9 cellular contexts compared by ENCODE assay signal in the genomic region with DNA sequence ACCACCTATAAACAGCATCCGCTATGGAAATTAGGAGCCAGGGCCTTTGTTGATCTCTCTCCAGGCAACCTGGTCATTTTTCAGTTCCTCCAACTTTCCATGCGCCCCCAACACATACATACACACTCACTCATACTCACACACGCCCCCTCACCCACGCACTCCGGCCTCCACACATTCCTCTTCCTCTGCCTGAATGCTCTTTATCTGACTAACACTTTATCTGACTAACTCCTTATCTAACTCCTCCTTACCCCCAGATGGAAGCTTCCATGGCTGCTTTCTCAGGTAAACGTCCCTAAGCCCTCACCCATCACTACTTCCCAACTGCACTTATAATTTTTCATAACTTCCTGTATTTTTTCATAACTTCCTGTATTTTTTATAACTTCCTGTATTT. TPM values are rescaled to one million over a fixed set of nuclear protein-coding genes. Genes with fewer than 3 reads are reported as not detected.
A peak's percentile ranks its signal among the peaks of the same experiment; 100 is the strongest.
DNase-seq lines count a peak whose midpoint lies in the region; ATAC-seq and TF ChIP-seq lines count a peak whose summit lies in the region.
"Had no signal": no experiment of that assay in that cellular context is flagged by ENCODE, and none has a peak within 500 bp of the region (broad histone marks: within the 10 kb centered on the region; RNA-seq: fewer than 3 reads in every experiment).

No MANE protein-coding gene starts in this region.

- peak overlapping the region; percentile 70 for H3K4me3 Mint-ChIP-seq in activated T-helper 17 cell treated with anti-CD3 and anti-CD28 coated beads, Interleukin-2, amount 50 U/mL, for 72 hours
- H3K4me3 Mint-ChIP-seq in progenitor cell of endocrine pancreas (ENCODE audit: low read depth): no peak overlapping the region

- TF ChIP-seq CTCF in AG10803 (conservative IDR thresholded peaks at IDR 0.05; ENCODE audit: low read length): no peak
- TF ChIP-seq CTCF in progenitor cell of endocrine pancreas (IDR thresholded peaks at IDR 0.05; ENCODE audit: unreplicated experiment): no peak

- DNase-seq in AG10803 (ENCODE audit: low read depth): peak; percentile 74
- DNase-seq in MV-4-11 (lab: John Stamatoyannopoulos, UW): peak; percentile 44
- DNase-seq in lung microvascular endothelial cell (ENCODE audit: low read depth in 2 of 2): peak; percentile 36 to 42
- no peak for DNase-seq in progenitor cell of endocrine pancreas (ENCODE audit: low spot score, unreplicated experiment)
- DNase-seq in NCI-H82 (lab: John Stamatoyannopoulos, UW): no peak
- DNase-seq in iPS-NIHi7 (ENCODE audit: extremely low spot score): no peak
- DNase-seq: GDM1 had no signal

- no peaks in the 10 kb centered on the region for H3K27me3 Mint-ChIP-seq in activated T-helper 17 cell treated with anti-CD3 and anti-CD28 coated beads, Interleukin-2, amount 50 U/mL, for 72 hours
- peaks cover 10% of the 10 kb centered on the region for H3K27me3 Mint-ChIP-seq in progenitor cell of endocrine pancreas

- peak; percentile 75 for ATAC-seq in activated T-helper 17 cell treated with anti-CD3 and anti-CD28 coated beads, Interleukin-2, amount 50 U/mL, for 72 hours (replicated peaks)
- ATAC-seq in GM19395 (IDR thresholded peaks at IDR 0.05; ENCODE audit: unreplicated experiment): no peak

- no peak overlapping the region for H3K4me3 ChIP-seq in AG10803 (ENCODE audit: low read length)

- peaks cover 4% of the 10 kb centered on the region for H3K9me3 Mint-ChIP-seq in activated T-helper 17 cell treated with anti-CD3 and anti-CD28 coated beads, Interleukin-2, amount 50 U/mL, for 72 hours
- no peaks in the 10 kb centered on the region for H3K9me3 Mint-ChIP-seq in progenitor cell of endocrine pancreas (ENCODE audit: low read depth)

- no peaks in the 10 kb centered on the region for H3K36me3 Mint-ChIP-seq in activated T-helper 17 cell treated with anti-CD3 and anti-CD28 coated beads, Interleukin-2, amount 50 U/mL, for 72 hours (ENCODE audit: low read depth)
- H3K36me3 Mint-ChIP-seq in progenitor cell of endocrine pancreas (ENCODE audit: insufficient read depth): no peaks in the 10 kb centered on the region

- peak overlapping the region; percentile 90 for H3K27ac Mint-ChIP-seq in activated T-helper 17 cell treated with anti-CD3 and anti-CD28 coated beads, Interleukin-2, amount 50 U/mL, for 72 hours
- H3K27ac Mint-ChIP-seq in progenitor cell of endocrine pancreas: no peak overlapping the region

- peaks cover 31% of the 10 kb centered on the region for H3K4me1 Mint-ChIP-seq in activated T-helper 17 cell treated with anti-CD3 and anti-CD28 coated beads, Interleukin-2, amount 50 U/mL, for 72 hours
- peaks cover 2% of the 10 kb centered on the region for H3K4me1 Mint-ChIP-seq in progenitor cell of endocrine pancreas (ENCODE audit: low read depth)

RNA-seq across cellular contexts. Expression of gene CASS4, which starts 17.4 kb away (rescaled TPM):
- 1 to 10 TPM; 5.1 to 9.4 TPM for total RNA-seq in activated T-helper 17 cell treated with anti-CD3 and anti-CD28 coated beads, Interleukin-2, amount 50 U/mL, for 72 hours
- total RNA-seq in lung microvascular endothelial cell (under 0.01 and 1.2 TPM in 2 replicates), progenitor cell of endocrine pancreas (0.09 and 0.26 TPM in 2 replicates)

RNA-seq across cellular contexts. Expression of gene CSTF1, which starts 37.1 kb away (rescaled TPM):
- 10 to 100 TPM; 71.2 to 76.5 TPM for total RNA-seq in activated T-helper 17 cell treated with anti-CD3 and anti-CD28 coated beads, Interleukin-2, amount 50 U/mL, for 72 hours
- 16.6 and 21.6 TPM in 2 replicates for total RNA-seq in lung microvascular endothelial cell
- 43.5 and 46.8 TPM in 2 replicates for total RNA-seq in progenitor cell of endocrine pancreas

RNA-seq across cellular contexts. Expression of gene AURKA, which starts 37.5 kb away (rescaled TPM):
- total RNA-seq in activated T-helper 17 cell treated with anti-CD3 and anti-CD28 coated beads, Interleukin-2, amount 50 U/mL, for 72 hours: 100 to 1,000 TPM in 1 of 2 donors, 10 to 100 TPM in 1; 86.3 to 112 TPM
- total RNA-seq in lung microvascular endothelial cell (3.8 and 17.9 TPM in 2 replicates), progenitor cell of endocrine pancreas (24.5 and 26.1 TPM in 2 replicates)

RNA-seq across cellular contexts. Expression of gene RTF2, which starts 38.9 kb away (rescaled TPM):
- 10 to 100 TPM; 62.4 to 80.0 TPM for total RNA-seq in activated T-helper 17 cell treated with anti-CD3 and anti-CD28 coated beads, Interleukin-2, amount 50 U/mL, for 72 hours
- total RNA-seq in lung microvascular endothelial cell (68.4 and 96.2 TPM in 2 replicates), progenitor cell of endocrine pancreas (62.6 and 65.5 TPM in 2 replicates)

Comparison
In these comparisons a context has a peak if more than half of its experiments do, and no peak if none do; other contexts are left out.
1. DNase-seq: peak in AG10803 (single experiment), MV-4-11 (single experiment) and lung microvascular endothelial cell (2 of 2); none in progenitor cell of endocrine pancreas (single experiment), NCI-H82 (single experiment) and iPS-NIHi7 (single experiment).